Comparison of ENCODE assay signal across 7 cellular contexts in the genomic region with DNA sequence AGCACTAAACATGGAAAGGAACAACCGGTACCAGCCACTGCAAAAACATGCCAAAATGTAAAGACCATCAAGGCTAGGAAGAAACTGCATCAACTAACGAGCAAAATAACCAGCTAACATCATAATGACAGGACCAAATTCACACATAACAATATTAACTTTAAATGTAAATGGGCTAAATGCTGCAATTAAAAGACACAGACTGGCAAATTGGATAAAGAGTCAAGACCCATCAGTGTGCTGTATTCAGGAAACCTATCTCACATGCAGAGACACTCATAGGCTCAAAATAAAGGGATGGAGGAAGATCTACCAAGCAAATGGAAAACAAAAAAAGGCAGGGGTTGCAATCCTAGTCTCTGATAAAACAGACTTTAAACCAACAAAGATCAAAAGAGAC. TPM values are rescaled to one million over a fixed set of nuclear protein-coding genes. Genes with fewer than 3 reads are reported as not detected.
"Had no signal": no experiment of that assay in that cellular context is flagged by ENCODE, and none has a peak within 500 bp of the region (broad histone marks: within the 10 kb centered on the region; RNA-seq: fewer than 3 reads in every experiment).

No MANE protein-coding gene starts in this region.

RNA-seq across cellular contexts. Expression of a gene that starts 21.5 kb away (rescaled TPM):
- total RNA-seq: activated naive CD4-positive, alpha-beta T cell treated with anti-CD3 and anti-CD28 coated beads for 36 hours; activated naive CD4-positive, alpha-beta T cell treated with anti-CD3 and anti-CD28 coated beads, Interleukin-2, amount 50 U/mL, for 72 hours; activated naive CD8-positive, alpha-beta T cell treated with anti-CD3 and anti-CD28 coated beads for 36 hours; activated T-cell treated with anti-CD3 and anti-CD28 coated beads, Interleukin-2, amount 50 U/mL, for 4 hours; ascending aorta; body of pancreas; cardiac septum had no signal
